11 cellular contexts compared by ENCODE assay signal in genomic region chr9:21974230-21974541, GRCh38. TPM values are rescaled to one million over a fixed set of nuclear protein-coding genes. Genes with fewer than 3 reads are reported as not detected.
A peak's percentile ranks its signal among the peaks of the same experiment; 100 is the strongest.
DNase-seq lines count a peak whose midpoint lies in the region; ATAC-seq and TF ChIP-seq lines count a peak whose summit lies in the region.
"Had no signal": no experiment of that assay in that cellular context is flagged by ENCODE, and none has a peak within 500 bp of the region (broad histone marks: within the 10 kb centered on the region; RNA-seq: fewer than 3 reads in every experiment).

No MANE protein-coding gene starts in this region.

- H3K9me3 ChIP-seq in heart right ventricle (no peaks in the 10 kb centered on the region), right atrium auricular region (no peaks in the 10 kb centered on the region), iPS-20b (ENCODE audit: insufficient read depth, low read depth, low read length) (peaks cover 3% of the 10 kb centered on the region; the same call in 1 of the 2 replicates)
- H3K9me3 ChIP-seq: transverse colon had no signal

- H3K36me3 ChIP-seq in heart right ventricle (no peaks in the 10 kb centered on the region), right atrium auricular region (no peaks in the 10 kb centered on the region), iPS-20b (ENCODE audit: insufficient read depth, low read depth, low read length) (no peaks in the 10 kb centered on the region)
- H3K36me3 ChIP-seq: transverse colon had no signal

- intact Hi-C loops in heart right ventricle (cut with DNase I), result no loop called here

- WGBS in heart right ventricle, 2 donors, result 3 to 4% methylated on average over 8 of the region's 8 CpGs

- no peak overlapping the region for H3K27ac Mint-ChIP-seq in activated CD8-positive, alpha-beta T cell treated with anti-CD3 and anti-CD28 coated beads, Interleukin-2, amount 10 ng/mL, durations not matched to agents 7 days and 5 days
- H3K27ac Mint-ChIP-seq in type B pancreatic cell, result no peak overlapping the region

- H3K27me3 ChIP-seq in heart right ventricle (peaks cover 37 to 100% (median 100%) of the 10 kb centered on the region in 7 donors), right atrium auricular region (peaks cover 63 to 73% of the 10 kb centered on the region in 2 donors), iPS-20b (ENCODE audit: insufficient read depth, low read length) (peaks cover 100% of the 10 kb centered on the region)

- DNase-seq in heart right ventricle (no peak), right atrium auricular region (ENCODE audit: low spot score) (no peak), type B pancreatic cell (ENCODE audit: extremely low spot score, unreplicated experiment) (no peak), 8988T (no peak), NOMO-1 treated with dmso at 0.1 percent for 144 hours (lab: John Stamatoyannopoulos, UW; ENCODE audit: unreplicated experiment) (no peak), NCI-H1694 treated with DMSO at 0.1 percent for 48 hours (lab: John Stamatoyannopoulos, UW) (no peak)
- DNase-seq in activated CD8-positive, alpha-beta T cell treated with anti-CD3 and anti-CD28 coated beads, Interleukin-2, amount 10 ng/mL, durations not matched to agents 7 days and 5 days, result no peak
- DNase-seq: activated gamma-delta T cell treated with Interleukin-2 at 50 U/mL for 16 hours, transverse colon had no signal

- H3K27me3 Mint-ChIP-seq in activated CD8-positive, alpha-beta T cell treated with anti-CD3 and anti-CD28 coated beads, Interleukin-2, amount 10 ng/mL, durations not matched to agents 7 days and 5 days (ENCODE audit: low read depth), result peaks cover 86% of the 10 kb centered on the region
- H3K27me3 Mint-ChIP-seq in type B pancreatic cell, result peaks cover 99% of the 10 kb centered on the region

- CTCF ChIA-PET in activated CD8-positive, alpha-beta T cell treated with anti-CD3 and anti-CD28 coated beads, Interleukin-2, amount 10 ng/mL, durations not matched to agents 7 days and 5 days (lab: Charles Lee), result interaction anchor here (1.0 to 1.8 kb wide), 3 partner anchors 15 to 146 kb away, joined by 3 to 5 read pairs (median 3); partner anchors contain the start of gene CDKN2B

- peaks cover 28% of the 10 kb centered on the region for H3K36me3 Mint-ChIP-seq in activated CD8-positive, alpha-beta T cell treated with anti-CD3 and anti-CD28 coated beads, Interleukin-2, amount 10 ng/mL, durations not matched to agents 7 days and 5 days (ENCODE audit: low read depth)
- peaks cover 3% of the 10 kb centered on the region for H3K36me3 Mint-ChIP-seq in type B pancreatic cell

- H3K27ac ChIP-seq in heart right ventricle (no peak overlapping the region), right atrium auricular region (no peak overlapping the region), iPS-20b (ENCODE audit: low read length) (no peak overlapping the region)
- H3K27ac ChIP-seq: transverse colon had no signal

- TF ChIP-seq CTCF in heart right ventricle (IDR thresholded peaks at IDR 0.05) (no peak), right atrium auricular region (IDR thresholded peaks at IDR 0.05) (no peak), type B pancreatic cell (conservative IDR thresholded peaks at IDR 0.05) (no peak)

- peaks cover 37% of the 10 kb centered on the region for H3K4me1 Mint-ChIP-seq in activated CD8-positive, alpha-beta T cell treated with anti-CD3 and anti-CD28 coated beads, Interleukin-2, amount 10 ng/mL, durations not matched to agents 7 days and 5 days (ENCODE audit: low read depth)
- H3K4me1 Mint-ChIP-seq in type B pancreatic cell (ENCODE audit: unreplicated experiment), result peaks cover 10% of the 10 kb centered on the region

- POLR2A ChIA-PET in activated CD8-positive, alpha-beta T cell treated with anti-CD3 and anti-CD28 coated beads, Interleukin-2, amount 10 ng/mL, durations not matched to agents 7 days and 5 days (lab: Charles Lee), result interaction anchor here (1.2 kb wide), 1 partner anchor 10 kb away, joined by 3 read pairs; no protein-coding TSS in a partner anchor

- H3K4me3 ChIP-seq in heart right ventricle (peak overlapping the region; percentile 24 to 53 (median 48)), right atrium auricular region (peak overlapping the region in 1 of 2 donors; percentile 49), iPS-20b (ENCODE audit: low read length) (peak overlapping the region; percentile 61)

- peaks cover 13% of the 10 kb centered on the region for H3K9me3 Mint-ChIP-seq in activated CD8-positive, alpha-beta T cell treated with anti-CD3 and anti-CD28 coated beads, Interleukin-2, amount 10 ng/mL, durations not matched to agents 7 days and 5 days (ENCODE audit: insufficient read depth)
- no peaks in the 10 kb centered on the region for H3K9me3 Mint-ChIP-seq in type B pancreatic cell

- ATAC-seq in heart right ventricle, result no peak
- ATAC-seq in activated CD8-positive, alpha-beta T cell treated with anti-CD3 and anti-CD28 coated beads, Interleukin-2, amount 10 ng/mL, durations not matched to agents 7 days and 5 days, result no peak

- peaks cover 9 to 33% (median 17%) of the 10 kb centered on the region in 9 donors for H3K4me1 ChIP-seq in heart right ventricle
- H3K4me1 ChIP-seq in right atrium auricular region, result peaks cover 0 to 23% of the 10 kb centered on the region in 2 donors
- H3K4me1 ChIP-seq in iPS-20b (ENCODE audit: insufficient read depth, low read length), result no peaks in the 10 kb centered on the region

- H3K9ac ChIP-seq in iPS-20b (ENCODE audit: low read depth, low read length), result no peak overlapping the region

- H3K4me3 Mint-ChIP-seq in activated CD8-positive, alpha-beta T cell treated with anti-CD3 and anti-CD28 coated beads, Interleukin-2, amount 10 ng/mL, durations not matched to agents 7 days and 5 days, result peak overlapping the region; percentile 70
- peak overlapping the region; percentile 85 for H3K4me3 Mint-ChIP-seq in type B pancreatic cell

RNA-seq across cellular contexts. Expression of gene CDKN2A, which starts 20.0 kb away (rescaled TPM):
- total RNA-seq in heart right ventricle (1 to 10 TPM in 2 of 10 donors, under 1 TPM in 3, not detected in 5; 0.31 to 1.9 (median 0.48) TPM), right atrium auricular region (1 to 10 TPM in 1 of 2 donors, not detected in 1; 1.3 TPM), type B pancreatic cell (ENCODE audit: low replicate concordance) (1.8 and 9.0 TPM in 2 replicates)
- 1 to 10 TPM in 1 of 2 donors, under 1 TPM in 1; 0.03 to 1.1 TPM for polyA plus RNA-seq in heart right ventricle
- total RNA-seq in activated CD8-positive, alpha-beta T cell treated with anti-CD3 and anti-CD28 coated beads, Interleukin-2, amount 10 ng/mL, durations not matched to agents 7 days and 5 days, result 10 to 100 TPM; 32.9 to 39.7 TPM
- total RNA-seq: Daoy had no signal

RNA-seq across cellular contexts. Expression of gene CDKN2B-AS1, which starts 20.4 kb away (rescaled TPM):
- total RNA-seq in heart right ventricle, result under 1 TPM in 3 of 10 donors, not detected in 7; 0.14 to 0.45 (median 0.30) TPM
- polyA plus RNA-seq in heart right ventricle, result not detected
- not detected for total RNA-seq in right atrium auricular region
- 1 to 10 TPM; 6.4 to 6.9 TPM for total RNA-seq in activated CD8-positive, alpha-beta T cell treated with anti-CD3 and anti-CD28 coated beads, Interleukin-2, amount 10 ng/mL, durations not matched to agents 7 days and 5 days
- total RNA-seq in type B pancreatic cell (ENCODE audit: low replicate concordance), result 0.58 and 1.5 TPM in 2 replicates
- total RNA-seq: Daoy had no signal

RNA-seq across cellular contexts. Expression of gene CDKN2B, which starts 34.9 kb away (rescaled TPM):
- total RNA-seq in heart right ventricle (1 to 10 TPM; 1.3 to 5.2 (median 2.2) TPM), right atrium auricular region (1 to 10 TPM; 2.5 to 3.9 TPM), type B pancreatic cell (ENCODE audit: low replicate concordance) (18.4 and 64.0 TPM in 2 replicates)
- polyA plus RNA-seq in heart right ventricle, result 1 to 10 TPM; 1.1 to 1.4 TPM
- total RNA-seq in activated CD8-positive, alpha-beta T cell treated with anti-CD3 and anti-CD28 coated beads, Interleukin-2, amount 10 ng/mL, durations not matched to agents 7 days and 5 days, result 1 to 10 TPM; 2.3 to 3.1 TPM
- total RNA-seq: Daoy had no signal
